In genomic region chr2:54459037-54459441, GRCh38 we compare ENCODE assay signal across 11 cellular contexts. TPM values are rescaled to one million over a fixed set of nuclear protein-coding genes. Genes with fewer than 3 reads are reported as not detected.
DNase-seq lines count a peak whose midpoint lies in the region; TF ChIP-seq lines count a peak whose summit lies in the region.
"Had no signal": no experiment of that assay in that cellular context is flagged by ENCODE, and none has a peak within 500 bp of the region (broad histone marks: within the 10 kb centered on the region; RNA-seq: fewer than 3 reads in every experiment).

No MANE protein-coding gene starts in this region.

- no peak overlapping the region for H4K8ac ChIP-seq in neuronal stem cell (ENCODE audit: low read depth, low read length)

- peaks cover 6% of the 10 kb centered on the region for H3K79me1 ChIP-seq in neuronal stem cell (ENCODE audit: low read depth, low read length)

- no peak overlapping the region for H2AFZ ChIP-seq in neuronal stem cell (ENCODE audit: low read length)

- no peak for TF ChIP-seq EP300 in esophagus muscularis mucosa (IDR thresholded peaks at IDR 0.05)

- no peak overlapping the region for H2BK5ac ChIP-seq in neuronal stem cell (ENCODE audit: low read length)

- H3K27me3 Mint-ChIP-seq in activated naive CD8-positive, alpha-beta T cell treated with anti-CD3 and anti-CD28 coated beads for 36 hours = peaks cover 73% of the 10 kb centered on the region

- no peak overlapping the region for H3K4ac ChIP-seq in neuronal stem cell (ENCODE audit: low read length)

- H2BK120ac ChIP-seq in neuronal stem cell (ENCODE audit: low read depth, low read length) = no peak overlapping the region

- H3K23ac ChIP-seq in neuronal stem cell (ENCODE audit: low read depth, low read length, poor library complexity) = no peak overlapping the region

- no peak overlapping the region for H3K4me3 Mint-ChIP-seq in activated naive CD8-positive, alpha-beta T cell treated with anti-CD3 and anti-CD28 coated beads for 36 hours

- H3K36me3 Mint-ChIP-seq in activated naive CD8-positive, alpha-beta T cell treated with anti-CD3 and anti-CD28 coated beads for 36 hours = no peaks in the 10 kb centered on the region

- no peak overlapping the region for H3K27ac Mint-ChIP-seq in activated naive CD8-positive, alpha-beta T cell treated with anti-CD3 and anti-CD28 coated beads for 36 hours

- DNase-seq in ELR (ENCODE audit: low read depth) (peak; percentile 52), NCI-H446 treated with DMSO at 0.1 percent for 48 hours (lab: John Stamatoyannopoulos, UW) (peak; percentile 51), esophagus muscularis mucosa (ENCODE audit: extremely low spot score) (no peak), skeletal muscle cell (ENCODE audit: low read depth) (no peak), GOT3 (lab: John Stamatoyannopoulos, UW) (no peak), neuronal stem cell (ENCODE audit: low spot score) (no peak), NCI-H748 treated with DMSO at 0.1 percent for 48 hours (lab: John Stamatoyannopoulos, UW) (no peak)
- no peak for DNase-seq in activated naive CD8-positive, alpha-beta T cell treated with anti-CD3 and anti-CD28 coated beads for 36 hours
- DNase-seq: activated CD4-positive, alpha-beta T cell treated with anti-CD3 and anti-CD28 coated beads for 1 hour; left colon; NCI-H2029 treated with DMSO at 0.1 percent for 48 hours had no signal

- H3K4me2 ChIP-seq in neuronal stem cell (ENCODE audit: insufficient read depth, low read length, poor library complexity, severe bottlenecking) = no peak overlapping the region

- no peak overlapping the region for H2BK15ac ChIP-seq in neuronal stem cell (ENCODE audit: low read length)

- TF ChIP-seq CTCF in esophagus muscularis mucosa (IDR thresholded peaks at IDR 0.05) = no peak

- no peak overlapping the region for H2AK5ac ChIP-seq in neuronal stem cell (ENCODE audit: low read depth, low read length)

- peak overlapping the region; percentile 98 to 99 (median 98) for H3K27ac ChIP-seq in esophagus muscularis mucosa (replicated peaks in 1 of 4)
- H3K27ac ChIP-seq in neuronal stem cell (replicated peaks; ENCODE audit: low read length) = no peak overlapping the region

- H3K27me3 ChIP-seq in esophagus muscularis mucosa = no peaks in the 10 kb centered on the region
- no peaks in the 10 kb centered on the region for H3K27me3 ChIP-seq in neuronal stem cell (ENCODE audit: control insufficient read depth in 3 of 3, insufficient read depth in 3 of 3, low read depth in 1 of 3, low read length in 3 of 3)

- TF ChIP-seq POLR2A in esophagus muscularis mucosa (IDR thresholded peaks at IDR 0.05; ENCODE audit: low read depth) = no peak

- no peak overlapping the region for H2BK12ac ChIP-seq in neuronal stem cell (ENCODE audit: low read length)

- H3K9me3 Mint-ChIP-seq in activated naive CD8-positive, alpha-beta T cell treated with anti-CD3 and anti-CD28 coated beads for 36 hours = no peaks in the 10 kb centered on the region

- WGBS in esophagus muscularis mucosa = 9% methylated on average over 2 of the region's 2 CpGs
- no CpG with 5 or more reads among the region's 2 CpGs for WGBS in neuronal stem cell (ENCODE audit: extremely low coverage in 2 of 2, insufficient read length in 2 of 2, insufficient replicate concordance in 1 of 2), 2 donors

- H3K9ac ChIP-seq in neuronal stem cell (ENCODE audit: low read depth, low read length, poor library complexity) = no peak overlapping the region

- H4K91ac ChIP-seq in neuronal stem cell (ENCODE audit: low read depth, low read length, poor library complexity) = no peak overlapping the region

- peaks cover 55 to 75% (median 71%) of the 10 kb centered on the region in 4 donors for H3K4me1 ChIP-seq in esophagus muscularis mucosa
- H3K4me1 ChIP-seq in neuronal stem cell (ENCODE audit: control insufficient read depth in 2 of 2, insufficient read depth in 1 of 2, low read depth in 1 of 2, low read length in 2 of 2) = peaks cover 6 to 9% of the 10 kb centered on the region in 2 donors

- H3K36me3 ChIP-seq in esophagus muscularis mucosa (no peaks in the 10 kb centered on the region), neuronal stem cell (replicated peaks in 1 of 2; ENCODE audit: control insufficient read depth in 2 of 2, insufficient read depth in 2 of 2, low read length in 2 of 2) (no peaks in the 10 kb centered on the region)

- H3K4me3 ChIP-seq in esophagus muscularis mucosa (peak overlapping the region; percentile 90 to 99 (median 94)), skeletal muscle cell (ENCODE audit: low read depth, low read length) (peak overlapping the region; percentile 84), neuronal stem cell (ENCODE audit: low read length in 2 of 2) (no peak overlapping the region)

- H3K18ac ChIP-seq in neuronal stem cell (ENCODE audit: low read length) = no peak overlapping the region

- H3K4me1 Mint-ChIP-seq in activated naive CD8-positive, alpha-beta T cell treated with anti-CD3 and anti-CD28 coated beads for 36 hours = peaks cover 11% of the 10 kb centered on the region

- H3K9me3 ChIP-seq in esophagus muscularis mucosa (no peaks in the 10 kb centered on the region), neuronal stem cell (replicated peaks in 1 of 2; ENCODE audit: control insufficient read depth in 2 of 2, insufficient read depth in 1 of 2, low read depth in 1 of 2, low read length in 2 of 2) (no peaks in the 10 kb centered on the region)

- no peak overlapping the region for H3K14ac ChIP-seq in neuronal stem cell (ENCODE audit: low read length)

- intact Hi-C loops in esophagus muscularis mucosa (cut with DNase I) = no loop called here

RNA-seq across cellular contexts. Expression of gene SPTBN1, which starts 2.9 kb away (rescaled TPM):
- total RNA-seq in esophagus muscularis mucosa = 100 to 1,000 TPM; 465 to 600 (median 547) TPM
- 27.6 TPM for polyA plus RNA-seq in neuronal stem cell (2013, experiment 1 of 2)
- polyA plus RNA-seq in neuronal stem cell (2013, experiment 2 of 2) = 28.3 TPM
- 10 to 100 TPM; 87.0 to 88.3 TPM for total RNA-seq in activated naive CD8-positive, alpha-beta T cell treated with anti-CD3 and anti-CD28 coated beads for 36 hours

Comparison
In these comparisons a context has a peak if more than half of its experiments do, and no peak if none do; other contexts are left out.
1. DNase-seq: peak in ELR (single experiment) and NCI-H446 treated with DMSO at 0.1 percent for 48 hours (single experiment); none in esophagus muscularis mucosa (single experiment), skeletal muscle cell (single experiment), GOT3 (single experiment), neuronal stem cell (single experiment), activated naive CD8-positive, alpha-beta T cell treated with anti-CD3 and anti-CD28 coated beads for 36 hours (single experiment) and NCI-H748 treated with DMSO at 0.1 percent for 48 hours (single experiment).
2. H3K4me3 ChIP-seq: peak in esophagus muscularis mucosa (4 of 4) and skeletal muscle cell (single experiment); none in neuronal stem cell (0 of 2).
3. RNA of gene SPTBN1, which starts 2.9 kb away (total RNA-seq): 465 to 600 TPM in esophagus muscularis mucosa; 87.0 to 88.3 TPM in activated naive CD8-positive, alpha-beta T cell treated with anti-CD3 and anti-CD28 coated beads for 36 hours; every median in the first group is over 4 times any median in the second.